In the genomic region with DNA sequence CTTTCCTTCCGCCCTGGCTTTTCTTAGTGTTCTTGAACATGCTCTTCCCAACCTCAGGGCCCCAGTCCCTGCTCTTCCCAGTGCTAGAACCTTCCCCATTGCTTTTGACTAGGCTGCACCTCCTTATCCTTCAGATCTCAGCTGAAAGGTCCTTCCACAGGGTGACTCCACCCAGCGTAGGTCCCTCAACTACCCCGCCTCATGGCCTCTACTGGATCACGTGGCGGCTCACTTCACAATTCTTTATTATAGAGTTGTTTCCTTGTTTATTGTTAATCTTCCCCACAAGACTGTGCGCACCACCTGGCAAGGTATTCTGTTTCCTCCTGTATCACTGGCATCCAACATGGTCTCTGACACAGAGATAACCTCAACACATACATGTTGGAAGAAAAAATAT, we compare ENCODE assay signal across 15 cellular contexts. TPM values are rescaled to one million over a fixed set of nuclear protein-coding genes. Genes with fewer than 3 reads are reported as not detected.
"Had no signal": no experiment of that assay in that cellular context is flagged by ENCODE, and none has a peak within 500 bp of the region (broad histone marks: within the 10 kb centered on the region; RNA-seq: fewer than 3 reads in every experiment).

No MANE protein-coding gene starts in this region.

- ATAC-seq: effector memory CD8-positive, alpha-beta T cell; foreskin keratinocyte; naive thymus-derived CD8-positive, alpha-beta T cell; stimulated activated effector memory CD8-positive, alpha-beta T cell treated with anti-CD3 and anti-CD28 coated beads, Interleukin-12 subunit alpha, Interleukin-12 subunit beta, amount 100 ng/mL, for 72 hours; stimulated activated naive CD8-positive, alpha-beta T cell treated with anti-CD3 and anti-CD28 coated beads, Interleukin-15, Interleukin-2, amounts not matched to agents 100 U/mL and 50 U/mL, for 24 hours had no signal

- H3K4me3 ChIP-seq: ovary, right atrium auricular region, smooth muscle cell, tibial artery, upper lobe of left lung, vagina had no signal

- H3K27me3 ChIP-seq: ovary, right atrium auricular region, tibial artery, upper lobe of left lung, vagina had no signal

- FAIRE-seq: colon had no signal

- H3K9me3 ChIP-seq: ovary, right atrium auricular region, tibial artery, upper lobe of left lung, vagina had no signal

- DNase-seq: effector memory CD8-positive, alpha-beta T cell; foreskin keratinocyte; mesendoderm; naive thymus-derived CD8-positive, alpha-beta T cell; ovary; stimulated activated CD4-positive, alpha-beta T cell treated with anti-CD3 and anti-CD28 coated beads, Interleukin-4, amount 100 ng/mL, for 1 hour; stimulated activated CD8-positive, alpha-beta memory T cell treated with anti-CD3 and anti-CD28 coated beads, Interleukin-4, amount 100 ng/mL, for 48 hours; stimulated activated naive CD8-positive, alpha-beta T cell treated with anti-CD3 and anti-CD28 coated beads, Interleukin-15, Interleukin-2, amounts not matched to agents 100 U/mL and 50 U/mL, for 24 hours; tibial artery; upper lobe of left lung had no signal

- H3K36me3 ChIP-seq: ovary, right atrium auricular region, tibial artery, upper lobe of left lung, vagina had no signal

- H3K27ac ChIP-seq: foreskin keratinocyte, ovary, right atrium auricular region, tibial artery, upper lobe of left lung, vagina had no signal

- H3K4me1 ChIP-seq: foreskin keratinocyte, right atrium auricular region, tibial artery, upper lobe of left lung, vagina had no signal

RNA-seq across cellular contexts. Expression of a gene that starts 31.2 kb away (rescaled TPM):
- polyA plus RNA-seq: foreskin keratinocyte; naive thymus-derived CD8-positive, alpha-beta T cell had no signal

RNA-seq across cellular contexts. Expression of a gene that starts 31.3 kb away (rescaled TPM):
- polyA plus RNA-seq: foreskin keratinocyte; naive thymus-derived CD8-positive, alpha-beta T cell had no signal

RNA-seq across cellular contexts. Expression of a gene that starts 56.2 kb away (rescaled TPM):
- polyA plus RNA-seq: foreskin keratinocyte; naive thymus-derived CD8-positive, alpha-beta T cell had no signal
